8 cellular contexts compared by ENCODE assay signal in the genomic region with DNA sequence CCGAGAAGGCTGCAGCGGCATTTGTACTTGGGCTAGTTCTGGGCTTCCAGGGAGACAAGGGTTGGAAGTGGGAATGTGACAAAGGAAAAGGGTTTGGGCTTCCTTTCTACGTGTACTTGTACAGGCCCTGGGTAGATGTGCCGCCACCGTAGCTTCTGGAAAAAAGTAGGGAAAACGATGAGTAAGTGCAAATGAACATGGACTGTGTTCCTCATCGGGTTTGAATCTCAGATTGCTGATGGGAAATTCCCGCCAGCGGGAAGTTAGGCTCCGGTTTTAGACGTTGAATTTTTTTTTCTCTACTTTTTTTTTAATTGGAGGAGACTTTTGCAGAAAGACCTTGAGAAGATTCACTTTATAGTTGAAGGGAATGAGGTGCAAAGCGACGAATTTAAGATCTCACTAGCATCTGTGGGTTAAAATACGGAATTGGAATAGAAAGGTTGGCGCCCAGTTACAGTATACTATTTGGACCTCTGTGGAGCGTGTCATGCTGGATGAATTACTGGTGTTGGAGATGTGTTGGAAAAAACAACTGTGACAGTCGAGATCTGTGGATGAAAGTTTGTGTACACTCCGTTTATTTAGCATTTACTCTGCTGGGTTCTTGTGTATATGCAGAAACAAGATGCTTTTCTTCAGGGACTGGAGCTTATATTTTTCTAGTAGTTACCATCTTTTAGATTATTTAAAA. TPM values are rescaled to one million over a fixed set of nuclear protein-coding genes. Genes with fewer than 3 reads are reported as not detected.
DNase-seq lines count a peak whose midpoint lies in the region; ATAC-seq lines count a peak whose summit lies in the region.

No MANE protein-coding gene starts in this region.

- H3K36me3 ChIP-seq in muscle layer of duodenum (ENCODE audit: control insufficient read depth in 1 of 2, insufficient read depth in 2 of 2, low read length in 2 of 2) = peaks cover 0 to 4% of the 10 kb centered on the region in 2 donors

- DNase-seq in NCI-H82 (lab: John Stamatoyannopoulos, UW) (peak; percentile 43), NCI-H82 treated with DMSO at 0.1 percent for 48 hours (lab: John Stamatoyannopoulos, UW; ENCODE audit: unreplicated experiment) (no peak), NCI-H69 (lab: John Stamatoyannopoulos, UW) (peak; percentile 49), dermis blood vessel endothelial cell (peak; percentile 55), T1000 (lab: John Stamatoyannopoulos, UW) (no peak)

- H3K27ac ChIP-seq in muscle layer of duodenum (ENCODE audit: low read length) = peak overlapping the region; percentile 89

- H3K9me3 ChIP-seq in muscle layer of duodenum (ENCODE audit: control insufficient read depth in 1 of 2, low read length in 2 of 2) = no peaks in the 10 kb centered on the region

- peak overlapping the region; percentile 93 to 96 for H3K4me3 ChIP-seq in muscle layer of duodenum (ENCODE audit: low read depth in 1 of 2, low read length in 2 of 2)

- no peaks in the 10 kb centered on the region for H3K27me3 ChIP-seq in muscle layer of duodenum (ENCODE audit: low read depth, low read length)

- ATAC-seq in HG03354 (IDR thresholded peaks at IDR 0.05; ENCODE audit: poor library complexity, severe bottlenecking, unreplicated experiment) = no peak
- ATAC-seq in HG02571 (IDR thresholded peaks at IDR 0.05; ENCODE audit: unreplicated experiment) = no peak

- H3K4me1 ChIP-seq in muscle layer of duodenum (ENCODE audit: control insufficient read depth in 1 of 2, insufficient read depth in 2 of 2, low read length in 2 of 2) = peaks cover 27 to 43% of the 10 kb centered on the region in 2 donors

RNA-seq across cellular contexts. Expression of gene G3BP1, which starts 1.3 kb away (rescaled TPM):
- total RNA-seq in dermis blood vessel endothelial cell = 244 and 263 TPM in 2 replicates

RNA-seq across cellular contexts. Expression of gene ATOX1, which starts 14.6 kb away (rescaled TPM):
- 69.8 and 96.3 TPM in 2 replicates for total RNA-seq in dermis blood vessel endothelial cell

Comparison
In these comparisons a context has a peak if more than half of its experiments do, and no peak if none do; other contexts are left out.
1. DNase-seq: peak in NCI-H82 (single experiment), NCI-H69 (single experiment) and dermis blood vessel endothelial cell (single experiment); none in NCI-H82 treated with DMSO at 0.1 percent for 48 hours (single experiment) and T1000 (single experiment).